8 cellular contexts compared by ENCODE assay signal in genomic region chr15:58749532-58750337, GRCh38. TPM values are rescaled to one million over a fixed set of nuclear protein-coding genes. Genes with fewer than 3 reads are reported as not detected.
DNase-seq lines count a peak whose midpoint lies in the region; ATAC-seq and TF ChIP-seq lines count a peak whose summit lies in the region.

Gene ADAM10 (minus strand): TSS chr15:58749707. CDS start chr15:58749534, 173 bp downstream.

- H3K36me3 ChIP-seq in vagina: no peaks in the 10 kb centered on the region

- no peak for TF ChIP-seq CTCF in vagina (IDR thresholded peaks at IDR 0.05)

- no peaks in the 10 kb centered on the region for H3K4me1 ChIP-seq in right cardiac atrium (ENCODE audit: control insufficient read depth, insufficient read depth, low read length)
- H3K4me1 ChIP-seq in vagina: peaks cover 26% of the 10 kb centered on the region

- DNase-seq in NCI-H187 treated with DMSO at 0.1 percent for 48 hours (lab: John Stamatoyannopoulos, UW) (peak; percentile 87), anterior cingulate cortex (lab: John Stamatoyannopoulos, UW) (peak; percentile 77 to 100 (median 99)), right cardiac atrium (peak; percentile 100), putamen (ENCODE audit: low spot score) (peak; percentile 99), vagina (ENCODE audit: extremely low spot score in 2 of 2) (peak; percentile 99 to 100)

- H3K27me3 ChIP-seq in right cardiac atrium (ENCODE audit: control insufficient read depth, insufficient read depth): no peaks in the 10 kb centered on the region
- no peaks in the 10 kb centered on the region for H3K27me3 ChIP-seq in vagina

- intact Hi-C loops in T-helper 2 cell treated with Interferon-gamma antibody and Interleukin-4, amounts not matched to agents 100 ng/mL and 5 ng/mL, for 36 hours (cut with micrococcal nuclease): loop anchor here (1.0 to 2.0 kb wide), 4 partner anchors 22 to 185 kb away; partner anchors contain the start of gene MINDY2
- intact Hi-C loops in right cardiac atrium (cut with DNase I): loop anchor here in 2 of 4 donors (10.0 kb wide), 2 partner anchors 475 to 525 kb away; no protein-coding TSS in a partner anchor
- intact Hi-C loops in vagina (cut with DNase I): no loop called here

- peak within 1 kb of the TSS; percentile 88 for H3K4me3 ChIP-seq in right cardiac atrium (ENCODE audit: low read length)
- peak within 1 kb of the TSS; percentile 89 to 94 for H3K4me3 ChIP-seq in vagina

- TF ChIP-seq POLR2A in vagina (IDR thresholded peaks at IDR 0.05): peak; percentile 66 to 90

- under 1% methylated on average over 62 of the region's 62 CpGs for WGBS in right cardiac atrium

- ATAC-seq in GM18498 (IDR thresholded peaks at IDR 0.05; ENCODE audit: unreplicated experiment): peak; percentile 91
- peak; percentile 69 for ATAC-seq in HG02938 (IDR thresholded peaks at IDR 0.05; ENCODE audit: unreplicated experiment)
- ATAC-seq in right cardiac atrium: peak; percentile 99

- H3K27ac ChIP-seq in right cardiac atrium (ENCODE audit: low read length): peak within 1 kb of the TSS; percentile 91
- peak within 1 kb of the TSS; percentile 96 for H3K27ac ChIP-seq in vagina

- H3K9me3 ChIP-seq in right cardiac atrium (ENCODE audit: control insufficient read depth, low read length) (no peaks in the 10 kb centered on the region), vagina (no peaks in the 10 kb centered on the region)

RNA-seq across cellular contexts. Expression of gene ADAM10, which starts in this region (rescaled TPM):
- 166 and 168 TPM in 2 replicates for total RNA-seq in T-helper 2 cell treated with Interferon-gamma antibody and Interleukin-4, amounts not matched to agents 100 ng/mL and 5 ng/mL, for 36 hours
- total RNA-seq in right cardiac atrium (100 to 1,000 TPM in 1 of 4 donors, 10 to 100 TPM in 3; 91.8 to 103 (median 94.5) TPM), vagina (48.1 TPM)
- polyA plus RNA-seq in right cardiac atrium: 14.1 TPM

Comparison
In these comparisons a context has a peak if more than half of its experiments do, and no peak if none do; other contexts are left out.
1. Peak in every context shown above with its lines: DNase-seq, ATAC-seq, H3K4me3 ChIP-seq and H3K27ac ChIP-seq.